ENCODE assay signal across 34 cellular contexts in genomic region chr3:19881036-19881435, GRCh38. TPM values are rescaled to one million over a fixed set of nuclear protein-coding genes. Genes with fewer than 3 reads are reported as not detected.
"Had no signal": no experiment of that assay in that cellular context is flagged by ENCODE, and none has a peak within 500 bp of the region (broad histone marks: within the 10 kb centered on the region; RNA-seq: fewer than 3 reads in every experiment).

No MANE protein-coding gene starts in this region.

- ATAC-seq: activated naive CD8-positive, alpha-beta T cell treated with anti-CD3 and anti-CD28 coated beads, Interleukin-2, amount 50 U/mL, for 24 hours; heart right ventricle; left lung; lower lobe of right lung; natural killer cell; sciatic nerve; stimulated activated effector memory CD8-positive, alpha-beta T cell treated with anti-CD3 and anti-CD28 coated beads, Interleukin-12 subunit alpha, Interleukin-12 subunit beta, amount 100 ng/mL, for 72 hours; stimulated activated naive CD8-positive, alpha-beta T cell treated with anti-CD3 and anti-CD28 coated beads, Interleukin-15, amount 100 ng/mL, for 72 hours had no signal

- H3K36me3 ChIP-seq: esophagus squamous epithelium, heart right ventricle, left lung, lower lobe of right lung, thyroid gland, upper lobe of left lung, vagina, WERI-Rb-1 had no signal

- H3K4me3 ChIP-seq: esophagus squamous epithelium, heart right ventricle, left lung, lower lobe of right lung, skin epidermis, thyroid gland, upper lobe of left lung, vagina had no signal

- H3K9me3 Mint-ChIP-seq: activated CD4-positive, alpha-beta memory T cell treated with anti-CD3 and anti-CD28 coated beads, Interleukin-2, amount 10 ng/mL, durations not matched to agents 7 days and 5 days; activated CD4-positive, alpha-beta T cell treated with anti-CD3 and anti-CD28 coated beads, Interleukin-2, amount 10 ng/mL, durations not matched to agents 7 days and 5 days; activated naive CD4-positive, alpha-beta T cell treated with anti-CD3 and anti-CD28 coated beads, Interleukin-2, amount 50 U/mL, for 24 hours; activated naive CD8-positive, alpha-beta T cell treated with anti-CD3 and anti-CD28 coated beads, Interleukin-2, amount 50 U/mL, for 24 hours; activated T-helper 2 cell treated with anti-CD3 and anti-CD28 coated beads, Interferon-gamma antibody, Interleukin-2, Interleukin-4, amounts not matched to agents 10 μg/mL and 5 μg/mL and 100 μg/mL, durations not matched to agents 14 hours and 24 hours and 36 hours; central memory CD8-positive, alpha-beta T cell; natural killer cell; stimulated activated effector memory CD8-positive, alpha-beta T cell treated with anti-CD3 and anti-CD28 coated beads, Interleukin-12 subunit alpha, Interleukin-12 subunit beta, amount 100 ng/mL, for 72 hours; stimulated activated naive CD8-positive, alpha-beta T cell treated with anti-CD3 and anti-CD28 coated beads, Interleukin-15, amount 100 ng/mL, for 72 hours; T-helper 1 cell treated with Interleukin-12 subunit alpha and Interleukin-12 subunit beta and Interleukin-4 antibody, amounts not matched to agents 30 μg/mL and 1 μg/mL, for 36 hours had no signal

- H3K4me1 ChIP-seq: esophagus squamous epithelium, vagina had no signal

- H3K4me3 Mint-ChIP-seq: activated CD4-positive, alpha-beta memory T cell treated with anti-CD3 and anti-CD28 coated beads, Interleukin-2, amount 10 ng/mL, durations not matched to agents 7 days and 5 days; activated CD4-positive, alpha-beta T cell treated with anti-CD3 and anti-CD28 coated beads, Interleukin-2, amount 10 ng/mL, durations not matched to agents 7 days and 5 days; activated naive CD4-positive, alpha-beta T cell treated with anti-CD3 and anti-CD28 coated beads, Interleukin-2, amount 50 U/mL, for 24 hours; activated naive CD8-positive, alpha-beta T cell treated with anti-CD3 and anti-CD28 coated beads, Interleukin-2, amount 50 U/mL, for 24 hours; central memory CD8-positive, alpha-beta T cell; natural killer cell; stimulated activated effector memory CD8-positive, alpha-beta T cell treated with anti-CD3 and anti-CD28 coated beads, Interleukin-12 subunit alpha, Interleukin-12 subunit beta, amount 100 ng/mL, for 72 hours; stimulated activated naive CD8-positive, alpha-beta T cell treated with anti-CD3 and anti-CD28 coated beads, Interleukin-15, amount 100 ng/mL, for 72 hours; T-helper 1 cell treated with Interleukin-12 subunit alpha and Interleukin-12 subunit beta and Interleukin-4 antibody, amounts not matched to agents 30 μg/mL and 1 μg/mL, for 36 hours had no signal

- DNase-seq: activated CD4-positive, alpha-beta memory T cell treated with anti-CD3 and anti-CD28 coated beads, Interleukin-2, amount 10 ng/mL, durations not matched to agents 7 days and 5 days; activated CD4-positive, alpha-beta T cell treated with anti-CD3 and anti-CD28 coated beads, Interleukin-2, amount 10 ng/mL, durations not matched to agents 7 days and 5 days; activated CD4-positive, CD25-positive, alpha-beta regulatory T cell treated with anti-CD3 and anti-CD28 coated beads, Interleukin-2, amount 50 U/mL, for 72 hours; activated naive CD8-positive, alpha-beta T cell treated with anti-CD3 and anti-CD28 coated beads, Interleukin-2, amount 50 U/mL, for 24 hours; activated T-cell treated with anti-CD3 and anti-CD28 coated beads, Interleukin-2, amount 50 U/mL, for 48 hours; amygdala; dermis blood vessel endothelial cell; effector CD4-positive, alpha-beta T cell; esophagus squamous epithelium; foreskin melanocyte; heart right ventricle; left lung; lower lobe of right lung; mesenchymal stem cell; natural killer cell; retina; stimulated activated CD4-positive, alpha-beta T cell treated with anti-CD3 and anti-CD28 coated beads, Interleukin-4, amount 100 ng/mL, for 24 hours; stimulated activated naive CD8-positive, alpha-beta T cell treated with anti-CD3 and anti-CD28 coated beads, Interleukin-15, amount 100 ng/mL, for 72 hours; substantia nigra; T1000; thyroid gland; upper lobe of left lung; WERI-Rb-1 had no signal

- H3K27me3 ChIP-seq: esophagus squamous epithelium, heart right ventricle, left lung, thyroid gland, upper lobe of left lung, vagina had no signal

- H3K36me3 Mint-ChIP-seq: activated naive CD4-positive, alpha-beta T cell treated with anti-CD3 and anti-CD28 coated beads, Interleukin-2, amount 50 U/mL, for 24 hours; natural killer cell; stimulated activated effector memory CD8-positive, alpha-beta T cell treated with anti-CD3 and anti-CD28 coated beads, Interleukin-12 subunit alpha, Interleukin-12 subunit beta, amount 100 ng/mL, for 72 hours had no signal

- H3K9me3 ChIP-seq: esophagus squamous epithelium, heart right ventricle, left lung, lower lobe of right lung, thyroid gland, upper lobe of left lung, vagina had no signal

- H3K27ac ChIP-seq: epithelial cell of prostate, esophagus squamous epithelium, heart right ventricle, left lung, lower lobe of right lung, skin epidermis, thyroid gland, upper lobe of left lung, vagina, WERI-Rb-1 had no signal

- H3K27me3 Mint-ChIP-seq: activated naive CD8-positive, alpha-beta T cell treated with anti-CD3 and anti-CD28 coated beads, Interleukin-2, amount 50 U/mL, for 24 hours; progenitor cell of endocrine pancreas had no signal

- H3K4me1 Mint-ChIP-seq: activated naive CD4-positive, alpha-beta T cell treated with anti-CD3 and anti-CD28 coated beads, Interleukin-2, amount 50 U/mL, for 24 hours; activated naive CD8-positive, alpha-beta T cell treated with anti-CD3 and anti-CD28 coated beads, Interleukin-2, amount 50 U/mL, for 24 hours; central memory CD8-positive, alpha-beta T cell; natural killer cell; stimulated activated effector memory CD8-positive, alpha-beta T cell treated with anti-CD3 and anti-CD28 coated beads, Interleukin-12 subunit alpha, Interleukin-12 subunit beta, amount 100 ng/mL, for 72 hours had no signal

- H3K27ac Mint-ChIP-seq: activated CD4-positive, alpha-beta memory T cell treated with anti-CD3 and anti-CD28 coated beads, Interleukin-2, amount 10 ng/mL, durations not matched to agents 7 days and 5 days; activated CD4-positive, alpha-beta T cell treated with anti-CD3 and anti-CD28 coated beads, Interleukin-2, amount 10 ng/mL, durations not matched to agents 7 days and 5 days; activated naive CD4-positive, alpha-beta T cell treated with anti-CD3 and anti-CD28 coated beads, Interleukin-2, amount 50 U/mL, for 24 hours; activated naive CD8-positive, alpha-beta T cell treated with anti-CD3 and anti-CD28 coated beads, Interleukin-2, amount 50 U/mL, for 24 hours; activated T-helper 2 cell treated with anti-CD3 and anti-CD28 coated beads, Interferon-gamma antibody, Interleukin-2, Interleukin-4, amounts not matched to agents 10 μg/mL and 5 μg/mL and 100 μg/mL, durations not matched to agents 14 hours and 24 hours and 36 hours; natural killer cell; progenitor cell of endocrine pancreas; stimulated activated effector memory CD8-positive, alpha-beta T cell treated with anti-CD3 and anti-CD28 coated beads, Interleukin-12 subunit alpha, Interleukin-12 subunit beta, amount 100 ng/mL, for 72 hours; stimulated activated naive CD8-positive, alpha-beta T cell treated with anti-CD3 and anti-CD28 coated beads, Interleukin-15, amount 100 ng/mL, for 72 hours; T-helper 1 cell treated with Interleukin-12 subunit alpha and Interleukin-12 subunit beta and Interleukin-4 antibody, amounts not matched to agents 30 μg/mL and 1 μg/mL, for 36 hours had no signal

RNA-seq across cellular contexts. Expression of gene EFHB, which starts 53.0 kb away (rescaled TPM):
- total RNA-seq: dermis blood vessel endothelial cell, glomerular endothelial cell had no signal
